Comparison of ENCODE assay signal across 11 cellular contexts in the genomic region with DNA sequence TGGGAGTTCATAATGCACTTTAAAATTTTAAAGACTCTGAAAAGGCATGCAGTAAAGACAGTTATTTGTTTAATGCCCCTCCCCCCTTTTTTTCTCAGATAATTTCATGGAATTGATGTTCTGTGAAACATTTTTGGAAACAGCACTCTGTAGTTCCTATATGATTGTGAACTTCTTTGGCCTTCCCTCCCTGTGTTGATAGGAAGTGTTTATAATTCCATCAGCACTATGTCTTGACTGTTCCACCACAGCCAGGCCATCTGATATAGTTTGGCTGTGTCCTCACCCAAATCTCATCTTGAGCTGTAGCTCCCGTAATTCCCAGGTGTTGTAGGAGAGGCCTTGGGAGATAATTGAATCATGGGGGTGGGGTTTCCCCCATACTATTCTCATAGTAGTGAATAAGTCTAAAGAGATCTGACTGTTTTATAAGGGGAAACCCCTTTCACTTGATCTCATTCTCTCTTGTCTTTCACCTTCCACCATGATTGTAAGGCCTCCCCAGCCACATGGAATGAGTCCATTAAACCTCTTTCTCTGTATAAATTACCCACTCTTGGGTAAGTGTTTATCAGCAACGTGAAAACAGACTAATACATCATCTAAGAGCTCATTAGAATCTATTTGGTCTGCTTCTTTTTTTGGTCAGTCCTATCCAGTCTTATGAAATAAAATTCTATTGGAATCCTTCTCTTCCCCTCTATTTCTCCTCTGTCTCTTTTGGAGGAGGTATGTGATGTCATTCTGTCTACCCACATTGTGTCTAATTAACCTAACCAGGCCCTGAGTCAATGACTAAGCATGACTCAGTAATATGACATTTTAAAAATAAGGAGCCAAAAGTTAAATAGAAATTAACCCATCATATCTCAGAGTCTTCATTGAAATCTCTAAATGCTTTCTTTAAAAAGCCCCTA. TPM values are rescaled to one million over a fixed set of nuclear protein-coding genes. Genes with fewer than 3 reads are reported as not detected.
A peak's percentile ranks its signal among the peaks of the same experiment; 100 is the strongest.
DNase-seq lines count a peak whose midpoint lies in the region; ATAC-seq and TF ChIP-seq lines count a peak whose summit lies in the region.
"Had no signal": no experiment of that assay in that cellular context is flagged by ENCODE, and none has a peak within 500 bp of the region (broad histone marks: within the 10 kb centered on the region; RNA-seq: fewer than 3 reads in every experiment).

No MANE protein-coding gene starts in this region.

- H3K4me1 Mint-ChIP-seq in HFFc6 (ENCODE audit: low read depth) (peaks cover 25% of the 10 kb centered on the region), chondrocyte (ENCODE audit: low read depth) (peaks cover 10% of the 10 kb centered on the region)
- H3K4me1 Mint-ChIP-seq: IgD-negative memory B cell had no signal

- no peak for TF ChIP-seq CTCF in HFFc6 (IDR thresholded peaks at IDR 0.05)
- TF ChIP-seq CTCF in astrocyte of the cerebellum (IDR thresholded peaks at IDR 0.05; ENCODE audit: low read depth, low read length, missing control alignments): no peak
- no peak for TF ChIP-seq CTCF in left lung (IDR thresholded peaks at IDR 0.05)
- TF ChIP-seq CTCF in coronary artery (IDR thresholded peaks at IDR 0.05): no peak
- TF ChIP-seq CTCF in uterus (IDR thresholded peaks at IDR 0.05): no peak
- no peak for TF ChIP-seq CTCF in chondrocyte (IDR thresholded peaks at IDR 0.05)
- TF ChIP-seq CTCF in body of pancreas (IDR thresholded peaks at IDR 0.05): no peak

- H3K36me3 Mint-ChIP-seq in HFFc6 (ENCODE audit: low read depth): peaks cover 8% of the 10 kb centered on the region; the same call in 1 of the 2 replicates
- H3K36me3 Mint-ChIP-seq in chondrocyte (ENCODE audit: low read depth): no peaks in the 10 kb centered on the region
- H3K36me3 Mint-ChIP-seq: T-cell had no signal

- H3K27ac ChIP-seq in left lung (no peak overlapping the region), coronary artery (no peak overlapping the region), uterus (no peak overlapping the region), body of pancreas (no peak overlapping the region)

- 58 to 70% methylated on average over 2 of the region's 2 CpGs for WGBS in body of pancreas, 2 donors

- H3K9me3 Mint-ChIP-seq in HFFc6: no peaks in the 10 kb centered on the region; the same call in 1 of the 2 replicates
- peaks cover 20% of the 10 kb centered on the region for H3K9me3 Mint-ChIP-seq in chondrocyte (ENCODE audit: low read depth)

- TF ChIP-seq POLR2A in uterus (IDR thresholded peaks at IDR 0.05) (no peak), body of pancreas (IDR thresholded peaks at IDR 0.05) (no peak)

- H3K27me3 ChIP-seq in left lung: no peaks in the 10 kb centered on the region
- no peaks in the 10 kb centered on the region for H3K27me3 ChIP-seq in uterus
- H3K27me3 ChIP-seq in body of pancreas: no peaks in the 10 kb centered on the region

- ATAC-seq in left lung (peak; percentile 65), body of pancreas (no peak)
- ATAC-seq: left lobe of liver, T-cell had no signal

- H3K4me3 Mint-ChIP-seq in HFFc6: peak overlapping the region; percentile 42
- H3K4me3 Mint-ChIP-seq in chondrocyte (ENCODE audit: unreplicated experiment): no peak overlapping the region
- H3K4me3 Mint-ChIP-seq: IgD-negative memory B cell, T-cell had no signal

- H3K9me3 ChIP-seq in left lung: no peaks in the 10 kb centered on the region
- no peaks in the 10 kb centered on the region for H3K9me3 ChIP-seq in uterus
- H3K9me3 ChIP-seq in body of pancreas: no peaks in the 10 kb centered on the region

- intact Hi-C loops in left lung (cut with DNase I): no loop called here
- intact Hi-C loops in uterus (cut with DNase I; ENCODE audit: low total_unique reads): no loop called here
- intact Hi-C loops in body of pancreas (cut with DNase I): no loop called here

- DNase-seq in COLO829 (ENCODE audit: low spot score): peak; percentile 90
- peak; percentile 68 for DNase-seq in HFFc6
- DNase-seq in astrocyte of the cerebellum (ENCODE audit: low read depth): peak; percentile 59
- DNase-seq in left lung: no peak
- no peak for DNase-seq in coronary artery (ENCODE audit: low spot score)
- no peak for DNase-seq in uterus
- DNase-seq in chondrocyte (ENCODE audit: low spot score): no peak
- DNase-seq in body of pancreas: no peak
- DNase-seq: T-cell had no signal

- H3K4me1 ChIP-seq in left lung (peaks cover 0 to 6% of the 10 kb centered on the region in 2 donors), uterus (no peaks in the 10 kb centered on the region), body of pancreas (no peaks in the 10 kb centered on the region)

- H3K4me3 ChIP-seq in astrocyte of the cerebellum (ENCODE audit: low read depth, low read length) (no peak overlapping the region), left lung (no peak overlapping the region), coronary artery (no peak overlapping the region), uterus (no peak overlapping the region), body of pancreas (no peak overlapping the region)

- H3K36me3 ChIP-seq in left lung (no peaks in the 10 kb centered on the region), uterus (no peaks in the 10 kb centered on the region), body of pancreas (replicated peaks in 1 of 2; ENCODE audit: insufficient read depth in 1 of 2, low read depth in 2 of 2) (no peaks in the 10 kb centered on the region)

- peak overlapping the region; percentile 45 for H3K27ac Mint-ChIP-seq in HFFc6
- no peak overlapping the region for H3K27ac Mint-ChIP-seq in chondrocyte (ENCODE audit: unreplicated experiment)
- H3K27ac Mint-ChIP-seq: IgD-negative memory B cell, T-cell had no signal

- in situ Hi-C loops in astrocyte of the cerebellum (cut with HindIII; ENCODE audit: low sequenced_read_pairs): no loop called here

- H3K27me3 Mint-ChIP-seq in HFFc6 (ENCODE audit: insufficient read depth) (peaks cover 1% of the 10 kb centered on the region; the same call in 1 of the 2 replicates), chondrocyte (ENCODE audit: low read depth) (peaks cover 4% of the 10 kb centered on the region)

RNA-seq across cellular contexts. Expression of gene CCDC185, which starts 8.9 kb away (rescaled TPM):
- total RNA-seq in HFFc6 (2021; fragmentation: NEBNext Ultra II Directional; extraction: Animal tissue kit (Norgen Biotek cat#: 25700)): not detected
- total RNA-seq in left lung (not detected), uterus (not detected), chondrocyte (not detected in 3 replicates), body of pancreas (not detected)
- total RNA-seq: left lobe of liver, T-cell had no signal

RNA-seq across cellular contexts. Expression of gene SUSD4, which starts 38.2 kb away (rescaled TPM):
- under 1 TPM; 0.33 to 0.96 (median 0.70) TPM for total RNA-seq in HFFc6 (2021; fragmentation: NEBNext Ultra II Directional; extraction: Animal tissue kit (Norgen Biotek cat#: 25700))
- total RNA-seq in left lung (1 to 10 TPM; 2.0 to 3.9 TPM), uterus (1 to 10 TPM in 1 of 4 donors, under 1 TPM in 1, not detected in 2; 0.73 to 8.4 TPM), chondrocyte (0.42 to 0.87 TPM (median 0.85 TPM) in 3 replicates), body of pancreas (10 to 100 TPM in 1 of 2 donors, 1 to 10 TPM in 1; 3.6 to 18.1 TPM)

Comparison
In these comparisons a context has a peak if more than half of its experiments do, and no peak if none do; other contexts are left out.
1. DNase-seq: peak in COLO829 (single experiment), HFFc6 (single experiment) and astrocyte of the cerebellum (single experiment); none in left lung (0 of 2), coronary artery (single experiment), uterus (0 of 2), chondrocyte (single experiment) and body of pancreas (0 of 4).